In the genomic region with DNA sequence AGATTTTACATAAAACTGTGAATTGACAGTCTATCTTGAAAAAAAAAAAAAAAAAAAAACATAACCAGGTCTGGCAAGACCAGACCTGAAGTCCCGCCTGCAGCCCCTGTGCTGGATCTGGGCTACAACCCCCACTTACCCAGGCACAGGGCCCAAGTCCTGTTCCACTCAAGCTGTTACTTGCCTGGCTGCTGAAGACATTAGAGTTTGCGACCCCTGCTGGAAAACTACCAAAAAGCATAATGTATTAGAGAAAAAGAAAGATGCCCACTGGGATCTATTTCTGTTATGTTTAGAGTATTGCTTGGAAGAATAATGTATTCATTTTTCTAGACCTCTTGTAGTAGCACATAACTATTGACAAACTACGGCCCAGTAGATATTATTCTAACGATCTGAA, we compare ENCODE assay signal across 8 cellular contexts. TPM values are rescaled to one million over a fixed set of nuclear protein-coding genes. Genes with fewer than 3 reads are reported as not detected.
DNase-seq lines count a peak whose midpoint lies in the region; ATAC-seq and TF ChIP-seq lines count a peak whose summit lies in the region.

No MANE protein-coding gene starts in this region.

- H3K9me3 Mint-ChIP-seq in natural killer cell (no peaks in the 10 kb centered on the region), WTC11 (peaks cover 43% of the 10 kb centered on the region)
- H3K9me3 Mint-ChIP-seq in natural killer cell treated with Interleukin-12 subunit alpha and Interleukin-12 subunit beta and Interleukin-15 and Interleukin-18, amount 100 ng/mL, for 72 hours: no peaks in the 10 kb centered on the region
- H3K9me3 Mint-ChIP-seq in stimulated activated effector memory CD8-positive, alpha-beta T cell treated with anti-CD3 and anti-CD28 coated beads, Interleukin-12 subunit alpha, Interleukin-12 subunit beta, amount 100 ng/mL, for 72 hours: no peaks in the 10 kb centered on the region

- no peak for DNase-seq in natural killer cell
- DNase-seq in natural killer cell treated with Interleukin-12 subunit alpha and Interleukin-12 subunit beta and Interleukin-15 and Interleukin-18, amount 100 ng/mL, for 72 hours (ENCODE audit: low spot score): no peak
- peak; percentile 42 for DNase-seq in Jurkat, Clone E6-1 (ENCODE audit: low read depth, low spot score)
- peak; percentile 13 for DNase-seq in WTC11 (ENCODE audit: low spot score)
- peak; percentile 40 for DNase-seq in kidney tubule cell (ENCODE audit: low spot score)
- no peak for DNase-seq in stimulated activated effector memory CD8-positive, alpha-beta T cell treated with anti-CD3 and anti-CD28 coated beads, Interleukin-12 subunit alpha, Interleukin-12 subunit beta, amount 100 ng/mL, for 72 hours (ENCODE audit: low spot score in 2 of 2)

- ATAC-seq in natural killer cell (peak in 1 of 3 donors; percentile 53), WTC11 (peak; percentile 33; the same call in 1 of the 2 replicates), HG02798 (IDR thresholded peaks at IDR 0.05; ENCODE audit: poor library complexity, unreplicated experiment) (no peak), esophagus mucosa (no peak)
- ATAC-seq in natural killer cell treated with Interleukin-12 subunit alpha and Interleukin-12 subunit beta and Interleukin-15 and Interleukin-18, amount 100 ng/mL, for 72 hours: no peak
- ATAC-seq in stimulated activated effector memory CD8-positive, alpha-beta T cell treated with anti-CD3 and anti-CD28 coated beads, Interleukin-12 subunit alpha, Interleukin-12 subunit beta, amount 100 ng/mL, for 72 hours: no peak

- TF ChIP-seq CTCF in natural killer cell (IDR thresholded peaks at IDR 0.05): peak; percentile 29
- TF ChIP-seq CTCF in WTC11 (IDR thresholded peaks at IDR 0.05): no peak

- H3K4me1 Mint-ChIP-seq in natural killer cell: peaks cover 11 to 19% of the 10 kb centered on the region in 2 donors
- peaks cover 8 to 12% of the 10 kb centered on the region in 2 donors for H3K4me1 Mint-ChIP-seq in natural killer cell treated with Interleukin-12 subunit alpha and Interleukin-12 subunit beta and Interleukin-15 and Interleukin-18, amount 100 ng/mL, for 72 hours (ENCODE audit: low read depth in 2 of 2)
- H3K4me1 Mint-ChIP-seq in WTC11: 0 out of 2 replicates have a peak, but pooled peaks cover 6% of the 10 kb centered on the region
- H3K4me1 Mint-ChIP-seq in stimulated activated effector memory CD8-positive, alpha-beta T cell treated with anti-CD3 and anti-CD28 coated beads, Interleukin-12 subunit alpha, Interleukin-12 subunit beta, amount 100 ng/mL, for 72 hours: peaks cover 14% of the 10 kb centered on the region

- H3K4me3 Mint-ChIP-seq in natural killer cell: no peak overlapping the region
- no peak overlapping the region for H3K4me3 Mint-ChIP-seq in natural killer cell treated with Interleukin-12 subunit alpha and Interleukin-12 subunit beta and Interleukin-15 and Interleukin-18, amount 100 ng/mL, for 72 hours
- no peak overlapping the region for H3K4me3 Mint-ChIP-seq in WTC11
- no peak overlapping the region for H3K4me3 Mint-ChIP-seq in stimulated activated effector memory CD8-positive, alpha-beta T cell treated with anti-CD3 and anti-CD28 coated beads, Interleukin-12 subunit alpha, Interleukin-12 subunit beta, amount 100 ng/mL, for 72 hours

- no peaks in the 10 kb centered on the region for H3K36me3 Mint-ChIP-seq in natural killer cell
- H3K36me3 Mint-ChIP-seq in natural killer cell treated with Interleukin-12 subunit alpha and Interleukin-12 subunit beta and Interleukin-15 and Interleukin-18, amount 100 ng/mL, for 72 hours: no peaks in the 10 kb centered on the region
- peaks cover 48% of the 10 kb centered on the region for H3K36me3 Mint-ChIP-seq in WTC11
- no peaks in the 10 kb centered on the region for H3K36me3 Mint-ChIP-seq in stimulated activated effector memory CD8-positive, alpha-beta T cell treated with anti-CD3 and anti-CD28 coated beads, Interleukin-12 subunit alpha, Interleukin-12 subunit beta, amount 100 ng/mL, for 72 hours

- CTCF ChIA-PET in WTC11 (lab: Charles Lee): interaction anchor here (0.6 to 1.6 kb wide), 3 partner anchors 52 to 833 kb away, joined by 4 read pairs; no protein-coding TSS in a partner anchor

- POLR2A ChIA-PET in WTC11 (lab: Charles Lee): no interaction called here

- peaks cover 23 to 39% of the 10 kb centered on the region in 2 donors for H3K27me3 Mint-ChIP-seq in natural killer cell (ENCODE audit: low read depth in 2 of 2)
- H3K27me3 Mint-ChIP-seq in natural killer cell treated with Interleukin-12 subunit alpha and Interleukin-12 subunit beta and Interleukin-15 and Interleukin-18, amount 100 ng/mL, for 72 hours: peaks cover 19 to 36% of the 10 kb centered on the region in 2 donors
- peaks cover 29% of the 10 kb centered on the region for H3K27me3 Mint-ChIP-seq in WTC11 (ENCODE audit: low read depth)

- intact Hi-C loops in natural killer cell (cut with micrococcal nuclease): loop anchor here (1.0 to 10.0 kb wide), 3 partner anchors 529 to 869 kb away; no protein-coding TSS in a partner anchor

- H3K4me3 ChIP-seq in Jurkat, Clone E6-1 (ENCODE audit: low read length): no peak overlapping the region

- H3K27ac Mint-ChIP-seq in natural killer cell (no peak overlapping the region), WTC11 (no peak overlapping the region)
- H3K27ac Mint-ChIP-seq in natural killer cell treated with Interleukin-12 subunit alpha and Interleukin-12 subunit beta and Interleukin-15 and Interleukin-18, amount 100 ng/mL, for 72 hours: no peak overlapping the region
- H3K27ac Mint-ChIP-seq in stimulated activated effector memory CD8-positive, alpha-beta T cell treated with anti-CD3 and anti-CD28 coated beads, Interleukin-12 subunit alpha, Interleukin-12 subunit beta, amount 100 ng/mL, for 72 hours: no peak overlapping the region

TF ChIP-seq in WTC11, 78 proteins besides CTCF, POLR2A, EP300 and RAD21 (continues in another document):
- TF ChIP-seq, protein P1, sequence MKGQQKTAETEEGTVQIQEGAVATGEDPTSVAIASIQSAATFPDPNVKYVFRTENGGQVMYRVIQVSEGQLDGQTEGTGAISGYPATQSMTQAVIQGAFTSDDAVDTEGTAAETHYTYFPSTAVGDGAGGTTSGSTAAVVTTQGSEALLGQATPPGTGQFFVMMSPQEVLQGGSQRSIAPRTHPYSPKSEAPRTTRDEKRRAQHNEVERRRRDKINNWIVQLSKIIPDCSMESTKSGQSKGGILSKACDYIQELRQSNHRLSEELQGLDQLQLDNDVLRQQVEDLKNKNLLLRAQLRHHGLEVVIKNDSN (CRISPR knock-in tag; IDR thresholded peaks at IDR 0.05): no peak
- TF ChIP-seq ZBTB21 (CRISPR knock-in tag; IDR thresholded peaks at IDR 0.05; ENCODE audit: borderline replicate concordance): no peak
- TF ChIP-seq FOXP1 (CRISPR knock-in tag; IDR thresholded peaks at IDR 0.05; ENCODE audit: borderline replicate concordance): no peak
- TF ChIP-seq ZNF416 (CRISPR knock-in tag; IDR thresholded peaks at IDR 0.05): no peak
- TF ChIP-seq, protein P2, sequence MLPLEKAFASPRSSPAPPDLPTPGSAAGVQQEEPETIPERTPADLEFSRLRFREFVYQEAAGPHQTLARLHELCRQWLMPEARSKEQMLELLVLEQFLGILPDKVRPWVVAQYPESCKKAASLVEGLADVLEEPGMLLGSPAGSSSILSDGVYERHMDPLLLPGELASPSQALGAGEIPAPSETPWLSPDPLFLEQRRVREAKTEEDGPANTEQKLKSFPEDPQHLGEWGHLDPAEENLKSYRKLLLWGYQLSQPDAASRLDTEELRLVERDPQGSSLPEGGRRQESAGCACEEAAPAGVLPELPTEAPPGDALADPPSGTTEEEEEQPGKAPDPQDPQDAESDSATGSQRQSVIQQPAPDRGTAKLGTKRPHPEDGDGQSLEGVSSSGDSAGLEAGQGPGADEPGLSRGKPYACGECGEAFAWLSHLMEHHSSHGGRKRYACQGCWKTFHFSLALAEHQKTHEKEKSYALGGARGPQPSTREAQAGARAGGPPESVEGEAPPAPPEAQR (CRISPR knock-in tag; IDR thresholded peaks at IDR 0.05): no peak
- TF ChIP-seq JUN (CRISPR knock-in tag; IDR thresholded peaks at IDR 0.05): no peak
- no peak for TF ChIP-seq ZNF396 (CRISPR knock-in tag; IDR thresholded peaks at IDR 0.05; ENCODE audit: borderline replicate concordance)
- TF ChIP-seq, protein P3, sequence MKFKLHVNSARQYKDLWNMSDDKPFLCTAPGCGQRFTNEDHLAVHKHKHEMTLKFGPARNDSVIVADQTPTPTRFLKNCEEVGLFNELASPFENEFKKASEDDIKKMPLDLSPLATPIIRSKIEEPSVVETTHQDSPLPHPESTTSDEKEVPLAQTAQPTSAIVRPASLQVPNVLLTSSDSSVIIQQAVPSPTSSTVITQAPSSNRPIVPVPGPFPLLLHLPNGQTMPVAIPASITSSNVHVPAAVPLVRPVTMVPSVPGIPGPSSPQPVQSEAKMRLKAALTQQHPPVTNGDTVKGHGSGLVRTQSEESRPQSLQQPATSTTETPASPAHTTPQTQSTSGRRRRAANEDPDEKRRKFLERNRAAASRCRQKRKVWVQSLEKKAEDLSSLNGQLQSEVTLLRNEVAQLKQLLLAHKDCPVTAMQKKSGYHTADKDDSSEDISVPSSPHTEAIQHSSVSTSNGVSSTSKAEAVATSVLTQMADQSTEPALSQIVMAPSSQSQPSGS (CRISPR knock-in tag; IDR thresholded peaks at IDR 0.05; ENCODE audit: borderline replicate concordance, low read depth): no peak
- no peak for TF ChIP-seq MYBL2 (CRISPR knock-in tag; IDR thresholded peaks at IDR 0.05)

RNA-seq across cellular contexts. Expression of a gene that starts 4.7 kb away (rescaled TPM):
- total RNA-seq in natural killer cell: not detected
- total RNA-seq in natural killer cell treated with Interleukin-12 subunit alpha and Interleukin-12 subunit beta and Interleukin-15 and Interleukin-18, amount 100 ng/mL, for 72 hours: not detected
- not detected for polyA plus RNA-seq in Jurkat, Clone E6-1 (2012; ENCODE audit: insufficient read depth, insufficient read length)
- 0.41 to 0.52 TPM (median 0.44 TPM) in 3 replicates for total RNA-seq in WTC11 (2021)
- total RNA-seq in esophagus mucosa: 18.7 TPM

Comparison
In these comparisons a context has a peak if more than half of its experiments do, and no peak if none do; other contexts are left out.
1. DNase-seq: peak in Jurkat, Clone E6-1 (single experiment), WTC11 (single experiment) and kidney tubule cell (single experiment); none in natural killer cell (single experiment), natural killer cell treated with Interleukin-12 subunit alpha and Interleukin-12 subunit beta and Interleukin-15 and Interleukin-18, amount 100 ng/mL, for 72 hours (single experiment) and stimulated activated effector memory CD8-positive, alpha-beta T cell treated with anti-CD3 and anti-CD28 coated beads, Interleukin-12 subunit alpha, Interleukin-12 subunit beta, amount 100 ng/mL, for 72 hours (0 of 2).
2. RNA of a gene that starts 4.7 kb away (total RNA-seq): 18.7 TPM in esophagus mucosa (single experiment); 0.41 to 0.52 TPM in WTC11, not detected in natural killer cell treated with Interleukin-12 subunit alpha and Interleukin-12 subunit beta and Interleukin-15 and Interleukin-18, amount 100 ng/mL, for 72 hours and not detected in natural killer cell; every median in the first group is over 10 times any median in the second.